Comparison of ENCODE assay signal across 19 cellular contexts in genomic region chr9:69570091-69570451, GRCh38.
A peak's percentile ranks its signal among the peaks of the same experiment; 100 is the strongest.
DNase-seq lines count a peak whose midpoint lies in the region; ATAC-seq and TF ChIP-seq lines count a peak whose summit lies in the region.
"Had no signal": no experiment of that assay in that cellular context is flagged by ENCODE, and none has a peak within 500 bp of the region (broad histone marks: within the 10 kb centered on the region; RNA-seq: fewer than 3 reads in every experiment).

No MANE protein-coding gene starts in this region.

- TF ChIP-seq CTCF in HFFc6 (IDR thresholded peaks at IDR 0.05) (no peak), gastroesophageal sphincter (IDR thresholded peaks at IDR 0.05) (no peak), omental fat pad (IDR thresholded peaks at IDR 0.05) (no peak)

- H3K4me1 Mint-ChIP-seq in HFFc6 (ENCODE audit: low read depth): peaks cover 56% of the 10 kb centered on the region
- H3K4me1 Mint-ChIP-seq: IgD-negative memory B cell had no signal

- H3K27me3 ChIP-seq in adipocyte (replicated peaks; ENCODE audit: control insufficient read depth, insufficient read depth, low read length) (no peaks in the 10 kb centered on the region), gastroesophageal sphincter (no peaks in the 10 kb centered on the region)

- no peaks in the 10 kb centered on the region for H3K9me3 Mint-ChIP-seq in HFFc6
- H3K9me3 Mint-ChIP-seq: IgD-negative memory B cell had no signal

- H3K9me3 ChIP-seq in adipocyte (ENCODE audit: control insufficient read depth, low read length): no peaks in the 10 kb centered on the region
- H3K9me3 ChIP-seq in gastroesophageal sphincter: no peaks in the 10 kb centered on the region

- ATAC-seq in gastroesophageal sphincter (peak; percentile 31), omental fat pad (ENCODE audit: low FRiP score) (peak; percentile 25), GM18861 (IDR thresholded peaks at IDR 0.05; ENCODE audit: unreplicated experiment) (no peak), HG02798 (IDR thresholded peaks at IDR 0.05; ENCODE audit: poor library complexity, unreplicated experiment) (no peak)

- no peak overlapping the region for H3K27ac ChIP-seq in gastroesophageal sphincter
- H3K27ac ChIP-seq: C4-2B, RWPE1 had no signal

- 53 to 61% methylated on average over 2 of the region's 2 CpGs for WGBS in gastroesophageal sphincter (ENCODE audit: low coverage in 1 of 2), 2 donors

- TF ChIP-seq POLR2A in gastroesophageal sphincter (IDR thresholded peaks at IDR 0.05): no peak

- H3K4me3 ChIP-seq in adipocyte (ENCODE audit: low read length): peak overlapping the region; percentile 67
- no peak overlapping the region for H3K4me3 ChIP-seq in gastroesophageal sphincter

- H3K27ac Mint-ChIP-seq in HFFc6: peak overlapping the region; percentile 68
- H3K27ac Mint-ChIP-seq: IgD-negative memory B cell had no signal

- no peaks in the 10 kb centered on the region for H3K36me3 ChIP-seq in adipocyte (ENCODE audit: control insufficient read depth, insufficient read depth, low read length, severe bottlenecking)
- H3K36me3 ChIP-seq in gastroesophageal sphincter: no peaks in the 10 kb centered on the region

- peaks cover 44% of the 10 kb centered on the region for H3K4me1 ChIP-seq in adipocyte (ENCODE audit: control insufficient read depth, insufficient read depth, low read length)
- H3K4me1 ChIP-seq in gastroesophageal sphincter: peaks cover 0 to 12% (median 0%) of the 10 kb centered on the region in 3 donors

- H3K27me3 Mint-ChIP-seq in HFFc6 (ENCODE audit: insufficient read depth): no peaks in the 10 kb centered on the region

- H3K36me3 Mint-ChIP-seq in HFFc6 (ENCODE audit: low read depth): no peaks in the 10 kb centered on the region
- H3K36me3 Mint-ChIP-seq: IgD-negative memory B cell had no signal

- no peak for DNase-seq in HFFc6
- DNase-seq in adipocyte (ENCODE audit: low read depth): no peak
- no peak for DNase-seq in omental fat pad (ENCODE audit: low spot score)
- DNase-seq in dedifferentiated amniotic fluid mesenchymal stem cell (ENCODE audit: extremely low spot score): no peak
- no peak for DNase-seq in NCI-H2081 (lab: John Stamatoyannopoulos, UW)
- DNase-seq: DMS 273 treated with DMSO at 0.1 percent for 48 hours, GF-D8, H7, Kasumi-1, NCI-H1436, NCI-H2029, NCI-H2171 treated with DMSO at 0.1 percent for 48 hours, NCI-H774 had no signal

- peak overlapping the region; percentile 54 for H3K9ac ChIP-seq in adipocyte (ENCODE audit: low read length)

- TF ChIP-seq EP300 in gastroesophageal sphincter (IDR thresholded peaks at IDR 0.05): no peak

- peak overlapping the region; percentile 53 for H3K4me3 Mint-ChIP-seq in HFFc6
- H3K4me3 Mint-ChIP-seq: IgD-negative memory B cell had no signal

Comparison
In these comparisons a context has a peak if more than half of its experiments do, and no peak if none do; other contexts are left out.
1. ATAC-seq: peak in gastroesophageal sphincter (single experiment) and omental fat pad (single experiment); none in GM18861 (single experiment) and HG02798 (single experiment).